Comparison of ENCODE assay signal across 12 cellular contexts in the genomic region with DNA sequence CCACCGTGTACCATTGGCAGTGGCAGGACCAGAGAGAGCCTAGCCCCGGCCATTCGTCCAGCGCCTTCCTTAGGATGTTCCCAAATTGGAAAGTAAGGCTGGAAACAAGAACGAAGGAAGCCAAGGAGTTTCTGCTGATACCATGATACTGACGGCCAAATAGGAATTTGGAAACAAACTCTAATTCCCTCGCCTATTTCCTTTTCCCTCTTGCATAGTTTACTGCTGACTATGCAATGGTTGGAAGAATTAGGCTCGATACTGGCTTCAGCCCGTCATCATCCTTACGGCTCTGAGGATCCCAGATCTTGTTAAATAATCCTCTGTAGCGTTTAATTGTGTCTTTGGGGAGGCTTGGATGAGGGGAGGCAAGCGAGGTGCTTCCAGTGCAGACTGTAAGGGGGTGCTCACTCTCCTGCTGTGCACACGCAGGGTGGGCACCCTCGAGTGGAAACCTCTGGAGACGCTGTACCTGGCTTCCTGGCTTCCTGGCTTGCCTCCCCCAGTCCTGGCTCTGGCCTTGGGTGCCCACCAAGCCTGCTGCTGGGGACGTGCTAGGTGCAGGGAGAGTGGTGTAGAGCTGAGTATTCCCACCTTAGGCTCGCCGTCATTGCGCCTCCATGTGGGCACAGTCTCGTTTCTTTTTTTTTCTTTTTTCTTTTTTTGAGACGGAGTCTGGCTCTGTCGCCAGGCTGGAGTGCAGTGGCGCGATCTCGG.
"Had no signal": no experiment of that assay in that cellular context is flagged by ENCODE, and none has a peak within 500 bp of the region (broad histone marks: within the 10 kb centered on the region; RNA-seq: fewer than 3 reads in every experiment).

No MANE protein-coding gene starts in this region.

- H3K4me1 ChIP-seq: breast epithelium had no signal

- ATAC-seq: foreskin keratinocyte; left lobe of liver; natural killer cell treated with Interleukin-12 subunit alpha and Interleukin-12 subunit beta and Interleukin-15 and Interleukin-18, amount 100 ng/mL, for 72 hours had no signal

- H3K9me3 ChIP-seq: breast epithelium, thoracic aorta had no signal

- H3K36me3 ChIP-seq: breast epithelium, thoracic aorta had no signal

- H3K27me3 ChIP-seq: breast epithelium had no signal

- H3K4me3 ChIP-seq: breast epithelium, thoracic aorta had no signal

- DNase-seq: activated CD4-positive, alpha-beta memory T cell treated with anti-CD3 and anti-CD28 coated beads for 36 hours; activated CD4-positive, CD25-positive, alpha-beta regulatory T cell treated with anti-CD3 and anti-CD28 coated beads, Interleukin-2, amount 50 U/mL, for 72 hours; activated gamma-delta T cell; activated T-cell treated with anti-CD3 and anti-CD28 coated beads, Interleukin-2, amount 50 U/mL, for 48 hours; dermis blood vessel endothelial cell; foreskin keratinocyte; stimulated activated CD4-positive, alpha-beta T cell treated with anti-CD3 and anti-CD28 coated beads, Interleukin-2, amount 100 ng/mL, for 48 hours; stimulated activated CD8-positive, alpha-beta memory T cell treated with anti-CD3 and anti-CD28 coated beads, Interleukin-4, amount 100 ng/mL, for 48 hours had no signal

- H3K27ac ChIP-seq: breast epithelium, foreskin keratinocyte, thoracic aorta had no signal
